Comparison of ENCODE assay signal across 19 cellular contexts in genomic region chr7:145876376-145876775, GRCh38.
DNase-seq lines count a peak whose midpoint lies in the region; ATAC-seq, FAIRE-seq and TF ChIP-seq lines count a peak whose summit lies in the region.
"Had no signal": no experiment of that assay in that cellular context is flagged by ENCODE, and none has a peak within 500 bp of the region (broad histone marks: within the 10 kb centered on the region; RNA-seq: fewer than 3 reads in every experiment).

No MANE protein-coding gene starts in this region.

- DNase-seq in OCI-LY7 (ENCODE audit: low spot score) (no peak), K562 (ENCODE audit: extremely low read depth in 1 of 4, low spot score in 3 of 4) (no peak), LoVo (ENCODE audit: low spot score) (no peak), NCI-H2227 (lab: John Stamatoyannopoulos, UW; ENCODE audit: unreplicated experiment) (no peak)
- DNase-seq in activated CD4-positive, alpha-beta T cell treated with anti-CD3 and anti-CD28 coated beads for 1 hour, result no peak
- DNase-seq: 8988T; AML-193; Caco-2; Calu3; CD4-positive, alpha-beta T cell; CD8-positive, alpha-beta T cell; DMS79 treated with DMSO at 0.1 percent for 48 hours; GF-D8 had no signal

- TF ChIP-seq CTCF in OCI-LY7 (conservative IDR thresholded peaks at IDR 0.05; ENCODE audit: low read length), result no peak
- no peak for TF ChIP-seq CTCF in K562 (IDR thresholded peaks at IDR 0.05 in 2 of 3, conservative IDR thresholded peaks at IDR 0.05 in 1 of 3; ENCODE audit: insufficient read depth in 2 of 3, low read depth in 1 of 3, low read length in 3 of 3)

- H3K79me2 ChIP-seq in OCI-LY7 (ENCODE audit: insufficient read depth, low read depth, low read length) (no peaks in the 10 kb centered on the region), K562 (ENCODE audit: control insufficient read depth, insufficient read depth, low read length) (peaks cover 8% of the 10 kb centered on the region; the same call in 2 of the 3 replicates)

- no peaks in the 10 kb centered on the region for H3K27me3 ChIP-seq in K562 (ENCODE audit: control insufficient read depth in 2 of 2, insufficient read depth in 2 of 2, low read length in 2 of 2)
- H3K27me3 ChIP-seq: BLaER1 treated with 17β-estradiol and CSF1 and Interleukin-3, amounts not matched to agents 10 nM and 100 nM had no signal

- H3K27ac ChIP-seq in OCI-LY7 (ENCODE audit: low read depth, low read length, poor library complexity, severe bottlenecking), result no peak overlapping the region
- no peak overlapping the region for H3K27ac ChIP-seq in K562 (ENCODE audit: extremely low read depth, low read depth, low read length)
- H3K27ac ChIP-seq: A549; BLaER1 treated with 17β-estradiol and CSF1 and Interleukin-3, amounts not matched to agents 10 nM and 100 nM; C4-2B had no signal

- FAIRE-seq in K562 (lab: Jason Lieb, UNC), result no peak
- FAIRE-seq: A549, G401.6, GM12891, GM19239 had no signal

- H4K20me1 ChIP-seq in OCI-LY7 (ENCODE audit: insufficient read depth, low read length) (no peaks in the 10 kb centered on the region), K562 (replicated peaks; ENCODE audit: control insufficient read depth, insufficient read depth, low read length) (no peaks in the 10 kb centered on the region)
- H4K20me1 ChIP-seq: BLaER1 treated with 17β-estradiol and CSF1 and Interleukin-3, amounts not matched to agents 10 nM and 100 nM had no signal

- H3K4me1 ChIP-seq in OCI-LY7 (ENCODE audit: insufficient read depth, low read length, poor library complexity, severe bottlenecking), result no peaks in the 10 kb centered on the region
- H3K4me1 ChIP-seq in K562 (replicated peaks in 1 of 2; ENCODE audit: control insufficient read depth in 2 of 2, insufficient read depth in 2 of 2, low read length in 2 of 2), result no peaks in the 10 kb centered on the region
- H3K4me1 ChIP-seq: A549; BLaER1 treated with 17β-estradiol and CSF1 and Interleukin-3, amounts not matched to agents 10 nM and 100 nM; Caco-2 had no signal

- no peak overlapping the region for H3K9ac ChIP-seq in K562 (ENCODE audit: insufficient read depth in 1 of 2, low read depth in 2 of 2, low read length in 2 of 2)
- H3K9ac ChIP-seq: BLaER1 treated with 17β-estradiol and CSF1 and Interleukin-3, amounts not matched to agents 10 nM and 100 nM had no signal

- H3K4me2 ChIP-seq in OCI-LY7 (ENCODE audit: low read length), result no peak overlapping the region
- H3K4me2 ChIP-seq in K562 (ENCODE audit: insufficient read depth, low read length), result no peak overlapping the region
- H3K4me2 ChIP-seq: A549; BLaER1 treated with 17β-estradiol and CSF1 and Interleukin-3, amounts not matched to agents 10 nM and 100 nM had no signal

- TF ChIP-seq RAD21 in K562 (CRISPR knock-in tag; conservative IDR thresholded peaks at IDR 0.05 in 1 of 2, IDR thresholded peaks at IDR 0.05 in 1 of 2), result no peak

- CTCF ChIA-PET in OCI-LY7 (lab: Charles Lee; ENCODE audit: unreplicated experiment), result no interaction called here
- CTCF ChIA-PET in K562 (lab: Yijun Ruan, JAX; ENCODE audit: low intra/inter-chr PET ratio), result no interaction called here

- in situ Hi-C loops in K562 (cut with MboI), result no loop called here

- POLR2A ChIA-PET in OCI-LY7 (lab: Charles Lee), result interaction anchor here (0.7 kb wide), 1 partner anchor 64 kb away, joined by 3 read pairs; no protein-coding TSS in a partner anchor
- POLR2A ChIA-PET in K562 (lab: Yijun Ruan, JAX), result no interaction called here

- 58% methylated on average over 1 of the region's 1 CpG for WGBS in K562 (ENCODE audit: insufficient coverage, low coverage, missing lambda C conversion rate)

- intact Hi-C loops in OCI-LY7 (cut with micrococcal nuclease; ENCODE audit: unreplicated experiment), result no loop called here
- intact Hi-C loops in K562 (cut with micrococcal nuclease), result no loop called here

- no peaks in the 10 kb centered on the region for H3K9me2 ChIP-seq in OCI-LY7 (ENCODE audit: insufficient read depth, low read length)

- H3K36me3 ChIP-seq in OCI-LY7 (ENCODE audit: insufficient read depth, low read length) (no peaks in the 10 kb centered on the region), K562 (ENCODE audit: control insufficient read depth, insufficient read depth, low read length) (peaks cover 6% of the 10 kb centered on the region; the same call in 1 of the 3 replicates)
- H3K36me3 ChIP-seq: BLaER1 treated with 17β-estradiol and CSF1 and Interleukin-3, amounts not matched to agents 10 nM and 100 nM had no signal

- ATAC-seq in K562, result no peak
- ATAC-seq: A549; CD8-positive, alpha-beta T cell had no signal

- TF ChIP-seq EP300 in K562 (IDR thresholded peaks at IDR 0.05; ENCODE audit: low read length), result no peak

- no peak for TF ChIP-seq POLR2A in K562 (conservative IDR thresholded peaks at IDR 0.05)

- H2AFZ ChIP-seq in OCI-LY7 (ENCODE audit: low read length) (0 out of 2 replicates have a peak overlapping the region, but pooled peaks have one; percentile 34), K562 (ENCODE audit: low read depth, low read length) (no peak overlapping the region)

- BruUV-seq in OCI-LY7 (replicated peaks; lab: Mats Ljungman, UMichigan) (no TSS peak), K562 (replicated peaks; lab: Mats Ljungman, UMichigan) (no TSS peak)

- H3K9me3 ChIP-seq in OCI-LY7 (ENCODE audit: low read length) (no peaks in the 10 kb centered on the region), K562 (replicated peaks; ENCODE audit: control insufficient read depth, insufficient read depth, low read depth, low read length) (no peaks in the 10 kb centered on the region)
- H3K9me3 ChIP-seq: Caco-2 had no signal

- no peaks in the 10 kb centered on the region for H3K9me1 ChIP-seq in K562 (ENCODE audit: control insufficient read depth, insufficient read depth, low read length)

- H3K4me3 ChIP-seq in OCI-LY7 (ENCODE audit: low read depth, low read length, poor library complexity, severe bottlenecking) (no peak overlapping the region), K562 (no peak overlapping the region)
- H3K4me3 ChIP-seq: A549; BLaER1 treated with 17β-estradiol and CSF1 and Interleukin-3, amounts not matched to agents 10 nM and 100 nM had no signal

TF ChIP-seq in K562, 482 proteins besides CTCF, POLR2A, EP300 and RAD21 (continues in another document):
- TF ChIP-seq CEBPG (CRISPR knock-in tag; IDR thresholded peaks at IDR 0.05) (no peak), CEBPG (tag; conservative IDR thresholded peaks at IDR 0.05 in 1 of 2, IDR thresholded peaks at IDR 0.05 in 1 of 2) (peak in 1 of 2 experiments; percentile 80; a peak in 2 of 4 replicates)
